Comparison of ENCODE assay signal across 15 cellular contexts in the genomic region with DNA sequence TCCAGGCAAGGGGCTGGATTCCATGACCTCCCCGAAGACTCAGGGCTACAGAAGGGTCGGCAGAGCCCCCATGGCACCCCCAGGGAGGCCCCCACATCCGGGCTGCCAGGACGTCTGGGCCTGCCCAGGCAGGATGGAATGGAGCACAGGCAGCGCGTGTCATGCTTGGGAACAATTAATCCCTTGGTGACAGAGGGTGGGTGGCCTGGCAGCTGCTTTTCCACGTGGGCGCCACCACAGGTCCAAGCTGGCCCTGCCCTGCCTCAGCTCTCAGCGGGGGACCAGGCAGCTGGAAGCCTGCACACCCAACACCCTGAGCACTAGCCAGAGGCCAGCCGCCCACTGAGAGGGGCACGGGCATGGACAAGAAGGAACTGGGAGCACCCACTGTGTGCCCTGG. TPM values are rescaled to one million over a fixed set of nuclear protein-coding genes. Genes with fewer than 3 reads are reported as not detected.
DNase-seq lines count a peak whose midpoint lies in the region; TF ChIP-seq lines count a peak whose summit lies in the region.
"Had no signal": no experiment of that assay in that cellular context is flagged by ENCODE, and none has a peak within 500 bp of the region (broad histone marks: within the 10 kb centered on the region; RNA-seq: fewer than 3 reads in every experiment).

No MANE protein-coding gene starts in this region.

- TF ChIP-seq CTCF in RWPE1 (conservative IDR thresholded peaks at IDR 0.05; ENCODE audit: low read depth) (no peak), suprapubic skin (IDR thresholded peaks at IDR 0.05) (no peak)

- no peak for TF ChIP-seq POLR2A in suprapubic skin (IDR thresholded peaks at IDR 0.05)

- peaks cover 59% of the 10 kb centered on the region for H3K4me1 ChIP-seq in suprapubic skin

- H3K36me3 ChIP-seq in suprapubic skin: peaks cover 16% of the 10 kb centered on the region

- CTCF ChIA-PET in RWPE1 (lab: Yijun Ruan, JAX): interaction anchor here (0.9 to 2.2 kb wide), 2 partner anchors 13 to 167 kb away, joined by 3 to 7 read pairs; no protein-coding TSS in a partner anchor

- H3K9me3 ChIP-seq in suprapubic skin: no peaks in the 10 kb centered on the region

- H3K27me3 ChIP-seq in layer of hippocampus (ENCODE audit: control insufficient read depth, insufficient read depth, low read length) (no peaks in the 10 kb centered on the region), suprapubic skin (no peaks in the 10 kb centered on the region)

- TF ChIP-seq EP300 in suprapubic skin (IDR thresholded peaks at IDR 0.05): no peak

- DNase-seq in DMS 273 (lab: John Stamatoyannopoulos, UW; ENCODE audit: unreplicated experiment): peak; percentile 49
- DNase-seq in DMS 273 treated with DMSO at 0.1 percent for 48 hours (lab: John Stamatoyannopoulos, UW): no peak
- DNase-seq in RWPE1 (ENCODE audit: low spot score): no peak
- DNase-seq in suprapubic skin (ENCODE audit: low spot score in 2 of 2): no peak
- no peak for DNase-seq in stimulated activated CD4-positive, alpha-beta T cell treated with anti-CD3 and anti-CD28 coated beads, Interleukin-2, amount 100 ng/mL, for 24 hours
- DNase-seq in DMS79 treated with DMSO at 0.1 percent for 48 hours (lab: John Stamatoyannopoulos, UW): no peak
- DNase-seq in cerebellar cortex (ENCODE audit: low spot score): no peak
- DNase-seq: activated CD4-positive, alpha-beta T cell treated with anti-CD3 and anti-CD28 coated beads for 1 hour; CD4-positive, CD25-positive, alpha-beta regulatory T cell; islet precursor cell; trophoblast cell had no signal

- H3K4me3 ChIP-seq in suprapubic skin: no peak overlapping the region

- POLR2A ChIA-PET in RWPE1 (lab: Yijun Ruan, JAX; ENCODE audit: low non-redundant PET): no interaction called here

- H3K27ac ChIP-seq in RWPE1: peak overlapping the region; percentile 85
- H3K27ac ChIP-seq in layer of hippocampus (ENCODE audit: low read depth, low read length): peak overlapping the region; percentile 46
- H3K27ac ChIP-seq in suprapubic skin: peak overlapping the region; percentile 48
- H3K27ac ChIP-seq: 22Rv1 had no signal

- WGBS in suprapubic skin: 51% methylated on average over 11 of the region's 11 CpGs

RNA-seq across cellular contexts. Expression of gene ELN, which starts 11.4 kb away (rescaled TPM):
- total RNA-seq in suprapubic skin: 10 to 100 TPM in 3 of 4 donors, 1 to 10 TPM in 1; 7.7 to 30.7 (median 25.1) TPM
- total RNA-seq: NCI-H460; T-helper 1 cell treated with Interleukin-12 subunit alpha and Interleukin-12 subunit beta and Interleukin-4 antibody, amounts not matched to agents 30 ng/mL and 1 ng/mL, for 36 hours had no signal

RNA-seq across cellular contexts. Expression of gene LIMK1, which starts 44.3 kb away (rescaled TPM):
- 10 to 100 TPM; 12.8 to 21.5 (median 17.2) TPM for total RNA-seq in suprapubic skin
